1 cellular context compared by ENCODE assay signal in the genomic region with DNA sequence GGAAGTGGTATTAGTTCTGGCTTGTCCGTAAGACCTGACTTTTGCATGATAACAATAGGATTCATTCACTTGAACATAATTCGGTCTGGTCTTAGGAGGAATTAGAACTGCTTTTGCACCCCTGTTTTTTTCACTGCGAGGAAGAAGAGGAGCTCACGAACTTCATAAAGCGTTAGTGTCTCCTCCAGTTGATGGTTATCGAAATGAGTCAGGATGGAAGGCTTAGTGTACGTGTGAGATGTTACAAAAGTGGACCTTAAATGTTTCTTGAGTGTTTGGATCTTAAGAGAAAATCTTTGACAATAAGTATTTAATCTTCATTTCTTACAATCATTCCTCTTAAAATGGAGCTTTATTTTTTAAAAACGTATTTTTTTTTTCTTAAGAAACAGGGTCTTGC.
TF ChIP-seq lines count a peak whose summit lies in the region.

No MANE protein-coding gene starts in this region.

TF ChIP-seq in GM12878, 131 proteins besides CTCF, POLR2A, EP300 and RAD21:
- no peak for TF ChIP-seq MEF2A (IDR thresholded peaks at IDR 0.05; ENCODE audit: insufficient read depth, low read depth, low read length)
- TF ChIP-seq SMARCA5 (IDR thresholded peaks at IDR 0.05): no peak
- TF ChIP-seq, protein P1, sequence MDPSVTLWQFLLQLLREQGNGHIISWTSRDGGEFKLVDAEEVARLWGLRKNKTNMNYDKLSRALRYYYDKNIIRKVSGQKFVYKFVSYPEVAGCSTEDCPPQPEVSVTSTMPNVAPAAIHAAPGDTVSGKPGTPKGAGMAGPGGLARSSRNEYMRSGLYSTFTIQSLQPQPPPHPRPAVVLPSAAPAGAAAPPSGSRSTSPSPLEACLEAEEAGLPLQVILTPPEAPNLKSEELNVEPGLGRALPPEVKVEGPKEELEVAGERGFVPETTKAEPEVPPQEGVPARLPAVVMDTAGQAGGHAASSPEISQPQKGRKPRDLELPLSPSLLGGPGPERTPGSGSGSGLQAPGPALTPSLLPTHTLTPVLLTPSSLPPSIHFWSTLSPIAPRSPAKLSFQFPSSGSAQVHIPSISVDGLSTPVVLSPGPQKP (IDR thresholded peaks at IDR 0.05; ENCODE audit: low read depth, low read length): no peak
- TF ChIP-seq NR2F1 (conservative IDR thresholded peaks at IDR 0.05): no peak
- no peak for TF ChIP-seq SUZ12 (IDR thresholded peaks at IDR 0.05; ENCODE audit: unreplicated experiment)
- TF ChIP-seq SRF (IDR thresholded peaks at IDR 0.05; ENCODE audit: low read depth in 2 of 2, low read length in 2 of 2): no peak
- TF ChIP-seq KDM1A (IDR thresholded peaks at IDR 0.05; ENCODE audit: borderline replicate concordance): no peak
- TF ChIP-seq CREB1 (IDR thresholded peaks at IDR 0.05; ENCODE audit: low read depth): no peak
- no peak for TF ChIP-seq FOXK2 (IDR thresholded peaks at IDR 0.05)
- TF ChIP-seq CBX3 (IDR thresholded peaks at IDR 0.05; ENCODE audit: borderline replicate concordance, low read depth): no peak
- TF ChIP-seq RFX5 (IDR thresholded peaks at IDR 0.05; ENCODE audit: low read depth, low read length): no peak
- TF ChIP-seq, protein P2, sequence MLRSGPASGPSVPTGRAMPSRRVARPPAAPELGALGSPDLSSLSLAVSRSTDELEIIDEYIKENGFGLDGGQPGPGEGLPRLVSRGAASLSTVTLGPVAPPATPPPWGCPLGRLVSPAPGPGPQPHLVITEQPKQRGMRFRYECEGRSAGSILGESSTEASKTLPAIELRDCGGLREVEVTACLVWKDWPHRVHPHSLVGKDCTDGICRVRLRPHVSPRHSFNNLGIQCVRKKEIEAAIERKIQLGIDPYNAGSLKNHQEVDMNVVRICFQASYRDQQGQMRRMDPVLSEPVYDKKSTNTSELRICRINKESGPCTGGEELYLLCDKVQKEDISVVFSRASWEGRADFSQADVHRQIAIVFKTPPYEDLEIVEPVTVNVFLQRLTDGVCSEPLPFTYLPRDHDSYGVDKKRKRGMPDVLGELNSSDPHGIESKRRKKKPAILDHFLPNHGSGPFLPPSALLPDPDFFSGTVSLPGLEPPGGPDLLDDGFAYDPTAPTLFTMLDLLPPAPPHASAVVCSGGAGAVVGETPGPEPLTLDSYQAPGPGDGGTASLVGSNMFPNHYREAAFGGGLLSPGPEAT (IDR thresholded peaks at IDR 0.05; ENCODE audit: low read depth): no peak
- TF ChIP-seq SMC3 (IDR thresholded peaks at IDR 0.05; ENCODE audit: borderline replicate concordance, low read length): no peak
- no peak for TF ChIP-seq EZH2 (IDR thresholded peaks at IDR 0.05; ENCODE audit: borderline replicate concordance, control insufficient read depth, low read depth, low read length)
- no peak for TF ChIP-seq BCL11A (IDR thresholded peaks at IDR 0.05; ENCODE audit: low read depth, low read length)
- no peak for TF ChIP-seq ZSCAN29 (IDR thresholded peaks at IDR 0.05)
- TF ChIP-seq, protein P3, sequence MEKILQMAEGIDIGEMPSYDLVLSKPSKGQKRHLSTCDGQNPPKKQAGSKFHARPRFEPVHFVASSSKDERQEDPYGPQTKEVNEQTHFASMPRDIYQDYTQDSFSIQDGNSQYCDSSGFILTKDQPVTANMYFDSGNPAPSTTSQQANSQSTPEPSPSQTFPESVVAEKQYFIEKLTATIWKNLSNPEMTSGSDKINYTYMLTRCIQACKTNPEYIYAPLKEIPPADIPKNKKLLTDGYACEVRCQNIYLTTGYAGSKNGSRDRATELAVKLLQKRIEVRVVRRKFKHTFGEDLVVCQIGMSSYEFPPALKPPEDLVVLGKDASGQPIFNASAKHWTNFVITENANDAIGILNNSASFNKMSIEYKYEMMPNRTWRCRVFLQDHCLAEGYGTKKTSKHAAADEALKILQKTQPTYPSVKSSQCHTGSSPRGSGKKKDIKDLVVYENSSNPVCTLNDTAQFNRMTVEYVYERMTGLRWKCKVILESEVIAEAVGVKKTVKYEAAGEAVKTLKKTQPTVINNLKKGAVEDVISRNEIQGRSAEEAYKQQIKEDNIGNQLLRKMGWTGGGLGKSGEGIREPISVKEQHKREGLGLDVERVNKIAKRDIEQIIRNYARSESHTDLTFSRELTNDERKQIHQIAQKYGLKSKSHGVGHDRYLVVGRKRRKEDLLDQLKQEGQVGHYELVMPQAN (conservative IDR thresholded peaks at IDR 0.05): no peak
- TF ChIP-seq, protein P4, sequence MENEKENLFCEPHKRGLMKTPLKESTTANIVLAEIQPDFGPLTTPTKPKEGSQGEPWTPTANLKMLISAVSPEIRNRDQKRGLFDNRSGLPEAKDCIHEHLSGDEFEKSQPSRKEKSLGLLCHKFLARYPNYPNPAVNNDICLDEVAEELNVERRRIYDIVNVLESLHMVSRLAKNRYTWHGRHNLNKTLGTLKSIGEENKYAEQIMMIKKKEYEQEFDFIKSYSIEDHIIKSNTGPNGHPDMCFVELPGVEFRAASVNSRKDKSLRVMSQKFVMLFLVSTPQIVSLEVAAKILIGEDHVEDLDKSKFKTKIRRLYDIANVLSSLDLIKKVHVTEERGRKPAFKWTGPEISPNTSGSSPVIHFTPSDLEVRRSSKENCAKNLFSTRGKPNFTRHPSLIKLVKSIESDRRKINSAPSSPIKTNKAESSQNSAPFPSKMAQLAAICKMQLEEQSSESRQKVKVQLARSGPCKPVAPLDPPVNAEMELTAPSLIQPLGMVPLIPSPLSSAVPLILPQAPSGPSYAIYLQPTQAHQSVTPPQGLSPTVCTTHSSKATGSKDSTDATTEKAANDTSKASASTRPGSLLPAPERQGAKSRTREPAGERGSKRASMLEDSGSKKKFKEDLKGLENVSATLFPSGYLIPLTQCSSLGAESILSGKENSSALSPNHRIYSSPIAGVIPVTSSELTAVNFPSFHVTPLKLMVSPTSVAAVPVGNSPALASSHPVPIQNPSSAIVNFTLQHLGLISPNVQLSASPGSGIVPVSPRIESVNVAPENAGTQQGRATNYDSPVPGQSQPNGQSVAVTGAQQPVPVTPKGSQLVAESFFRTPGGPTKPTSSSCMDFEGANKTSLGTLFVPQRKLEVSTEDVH (IDR thresholded peaks at IDR 0.05; ENCODE audit: low read depth, partially characterized antibody): no peak
